Comparison of ENCODE assay signal across 13 cellular contexts in genomic region chr10:60717852-60718251, GRCh38.
DNase-seq lines count a peak whose midpoint lies in the region; ATAC-seq, FAIRE-seq and TF ChIP-seq lines count a peak whose summit lies in the region.
"Had no signal": no experiment of that assay in that cellular context is flagged by ENCODE, and none has a peak within 500 bp of the region (broad histone marks: within the 10 kb centered on the region; RNA-seq: fewer than 3 reads in every experiment).

No MANE protein-coding gene starts in this region.

- TF ChIP-seq EP300 in HepG2 (IDR thresholded peaks at IDR 0.05; ENCODE audit: low read depth in 2 of 2, low read length in 2 of 2) (no peak), HepG2 (CRISPR knock-in tag; IDR thresholded peaks at IDR 0.05; ENCODE audit: borderline replicate concordance) (no peak)

- CTCF ChIA-PET in HepG2 (lab: Yijun Ruan, JAX; ENCODE audit: low intra/inter-chr PET ratio, low total read pairs) (no interaction called here), HCT116 (lab: Charles Lee) (no interaction called here), Calu3 (lab: Charles Lee) (no interaction called here)

- H3K9ac ChIP-seq in HepG2 (ENCODE audit: insufficient read depth, low read depth, low read length): no peak overlapping the region
- H3K9ac ChIP-seq in HCT116 (ENCODE audit: low read length): no peak overlapping the region

- intact Hi-C loops in HepG2 (cut with micrococcal nuclease; ENCODE audit: unreplicated experiment): no loop called here
- intact Hi-C loops in right lobe of liver (cut with DNase I): no loop called here
- intact Hi-C loops in HCT116 (cut with micrococcal nuclease): no loop called here
- intact Hi-C loops in Calu3 (cut with micrococcal nuclease; ENCODE audit: unreplicated experiment): no loop called here

- in situ Hi-C loops in HepG2 (cut with HindIII; ENCODE audit: extremely low pct_ligation_motif_present, low pct_unique_long_range_greater_than_20kb): no loop called here

- H3K9me3 Mint-ChIP-seq in mesothelial cell of epicardium (peaks cover 20% of the 10 kb centered on the region), Calu3 (ENCODE audit: low read depth, unreplicated experiment) (no peaks in the 10 kb centered on the region)
- H3K9me3 Mint-ChIP-seq: activated T-cell treated with anti-CD3 and anti-CD28 coated beads, Interleukin-2, amount 50 U/mL, for 72 hours had no signal

- RAD21 ChIA-PET in HCT116 (lab: Charles Lee; ENCODE audit: low non-redundant PET in 1 of 2, low total read pairs in 2 of 2, uncharacterized antibody in 2 of 2, unreplicated experiment in 2 of 2): no interaction called here

- H3K79me2 ChIP-seq in HepG2 (ENCODE audit: insufficient read depth, low read length): no peaks in the 10 kb centered on the region
- no peaks in the 10 kb centered on the region for H3K79me2 ChIP-seq in HCT116 (ENCODE audit: insufficient read depth, low read length)

- no peak for TF ChIP-seq RAD21 in HepG2 (CRISPR knock-in tag; IDR thresholded peaks at IDR 0.05)
- TF ChIP-seq RAD21 in HCT116 (IDR thresholded peaks at IDR 0.05; ENCODE audit: low read depth): no peak

- H3K27me3 ChIP-seq in HepG2 (ENCODE audit: control insufficient read depth in 1 of 2, insufficient read depth in 2 of 2, low read length in 2 of 2) (no peaks in the 10 kb centered on the region), right lobe of liver (no peaks in the 10 kb centered on the region), HCT116 (ENCODE audit: insufficient read depth, low read length) (no peaks in the 10 kb centered on the region)
- H3K27me3 ChIP-seq: breast epithelium, stomach had no signal

- H3K4me3 Mint-ChIP-seq in mesothelial cell of epicardium (no peak overlapping the region), Calu3 (ENCODE audit: low read depth, unreplicated experiment) (no peak overlapping the region)

- no peak overlapping the region for H3K4me3 ChIP-seq in HepG2 (replicated peaks in 1 of 3; ENCODE audit: insufficient read depth in 1 of 3, low read depth in 2 of 3, low read length in 3 of 3)
- no peak overlapping the region for H3K4me3 ChIP-seq in right lobe of liver
- no peak overlapping the region for H3K4me3 ChIP-seq in HCT116 (replicated peaks in 1 of 2; ENCODE audit: low read depth in 1 of 2, low read length in 2 of 2)
- H3K4me3 ChIP-seq: breast epithelium, stomach had no signal

- H3K36me3 ChIP-seq in HepG2 (replicated peaks in 1 of 2; ENCODE audit: control insufficient read depth in 1 of 2, insufficient read depth in 2 of 2, low read length in 2 of 2): no peaks in the 10 kb centered on the region
- H3K36me3 ChIP-seq in right lobe of liver: no peaks in the 10 kb centered on the region
- H3K36me3 ChIP-seq in HCT116 (ENCODE audit: control insufficient read depth in 1 of 2, insufficient read depth in 2 of 2, low read length in 2 of 2): no peaks in the 10 kb centered on the region
- H3K36me3 ChIP-seq: breast epithelium, stomach had no signal

- no peak for TF ChIP-seq CTCF in HepG2 (CRISPR knock-in tag; IDR thresholded peaks at IDR 0.05)
- no peak for TF ChIP-seq CTCF in right lobe of liver (IDR thresholded peaks at IDR 0.05)
- TF ChIP-seq CTCF in HCT116 (IDR thresholded peaks at IDR 0.05 in 2 of 3, conservative IDR thresholded peaks at IDR 0.05 in 1 of 3; ENCODE audit: borderline replicate concordance in 1 of 3, insufficient read depth in 1 of 3, low read depth in 2 of 3, low read length in 2 of 3): no peak
- TF ChIP-seq CTCF in mesothelial cell of epicardium (IDR thresholded peaks at IDR 0.05; ENCODE audit: unreplicated experiment): no peak
- TF ChIP-seq CTCF in Calu3 (IDR thresholded peaks at IDR 0.05; ENCODE audit: unreplicated experiment): no peak

- H3K9me2 ChIP-seq in HCT116 (ENCODE audit: insufficient read depth): no peaks in the 10 kb centered on the region

- POLR2A ChIA-PET in HepG2 (lab: Yijun Ruan, JAX): no interaction called here
- POLR2A ChIA-PET in HCT116 (lab: Charles Lee): no interaction called here

- H3K4me2 ChIP-seq in HepG2 (ENCODE audit: low read depth, low read length): no peak overlapping the region
- no peak overlapping the region for H3K4me2 ChIP-seq in HCT116 (ENCODE audit: low read length)

- peak overlapping the region; percentile 50 for H3K27ac Mint-ChIP-seq in mesothelial cell of epicardium
- no peak overlapping the region for H3K27ac Mint-ChIP-seq in Calu3 (ENCODE audit: unreplicated experiment)
- H3K27ac Mint-ChIP-seq: activated T-cell treated with anti-CD3 and anti-CD28 coated beads, Interleukin-2, amount 50 U/mL, for 72 hours had no signal

- H3K9me3 ChIP-seq in HepG2 (ENCODE audit: low read length) (no peaks in the 10 kb centered on the region), right lobe of liver (no peaks in the 10 kb centered on the region), HCT116 (ENCODE audit: control insufficient read depth in 1 of 2, insufficient read depth in 1 of 2, low read depth in 1 of 2, low read length in 2 of 2) (no peaks in the 10 kb centered on the region)
- H3K9me3 ChIP-seq: breast epithelium, stomach had no signal

- no peaks in the 10 kb centered on the region for H3K4me1 ChIP-seq in HepG2 (ENCODE audit: insufficient read depth, low read length)
- no peaks in the 10 kb centered on the region for H3K4me1 ChIP-seq in right lobe of liver
- no peaks in the 10 kb centered on the region for H3K4me1 ChIP-seq in HCT116 (ENCODE audit: control insufficient read depth in 1 of 2, insufficient read depth in 2 of 2, low read length in 2 of 2)
- H3K4me1 ChIP-seq: breast epithelium, stomach had no signal

- no TSS peak for BruUV-seq in HepG2 (replicated peaks; lab: Mats Ljungman, UMichigan)
- no TSS peak for BruUV-seq in HCT116 (replicated peaks; lab: Mats Ljungman, UMichigan)
- BruUV-seq in Calu3 (replicated peaks; lab: Mats Ljungman, UMichigan): no TSS peak

- no peak for FAIRE-seq in HepG2 (lab: Jason Lieb, UNC)

- H2AFZ ChIP-seq in HepG2 (ENCODE audit: low read length) (no peak overlapping the region), HCT116 (ENCODE audit: low read depth, low read length, poor library complexity, severe bottlenecking) (no peak overlapping the region)

- ATAC-seq in HepG2: no peak
- ATAC-seq in right lobe of liver: no peak
- no peak for ATAC-seq in HCT116
- ATAC-seq in HG03442 (IDR thresholded peaks at IDR 0.05; ENCODE audit: unreplicated experiment): peak; percentile 61

- DNase-seq in HepG2 (ENCODE audit: low spot score) (no peak), right lobe of liver (no peak), HCT116 (ENCODE audit: low read depth, low spot score) (no peak), mesothelial cell of epicardium (ENCODE audit: low spot score in 2 of 2, unreplicated experiment in 2 of 2) (no peak), NCI-H345 treated with DMSO at 0.1 percent for 48 hours (lab: John Stamatoyannopoulos, UW; ENCODE audit: unreplicated experiment) (no peak), Calu3 (no peak), SW480 (ENCODE audit: low spot score) (no peak)
- DNase-seq: activated T-cell treated with anti-CD3 and anti-CD28 coated beads, Interleukin-2, amount 50 U/mL, for 72 hours; NCI-H1092 treated with DMSO at 0.1 percent for 48 hours; stomach; T1000 had no signal

- H4K20me1 ChIP-seq in HepG2 (ENCODE audit: insufficient read depth, low read length) (no peaks in the 10 kb centered on the region), HCT116 (ENCODE audit: insufficient read depth) (no peaks in the 10 kb centered on the region)

- H3K36me3 Mint-ChIP-seq in mesothelial cell of epicardium: peaks cover 20% of the 10 kb centered on the region
- H3K36me3 Mint-ChIP-seq in Calu3 (ENCODE audit: insufficient read depth, unreplicated experiment): no peaks in the 10 kb centered on the region

- TF ChIP-seq POLR2A in HepG2 (IDR thresholded peaks at IDR 0.05; ENCODE audit: insufficient read depth in 1 of 2, low read depth in 2 of 2, low read length in 2 of 2) (no peak), right lobe of liver (IDR thresholded peaks at IDR 0.05) (no peak), HCT116 (IDR thresholded peaks at IDR 0.05; ENCODE audit: borderline replicate concordance, extremely low read depth, insufficient read depth, insufficient read length) (no peak)

- H3K27me3 Mint-ChIP-seq in mesothelial cell of epicardium (ENCODE audit: low read depth) (no peaks in the 10 kb centered on the region), Calu3 (ENCODE audit: unreplicated experiment) (no peaks in the 10 kb centered on the region)

- H3K4me1 Mint-ChIP-seq in mesothelial cell of epicardium (peaks cover 22% of the 10 kb centered on the region), Calu3 (ENCODE audit: low read depth, unreplicated experiment) (peaks cover 9% of the 10 kb centered on the region)

- H3K27ac ChIP-seq in HepG2 (ENCODE audit: extremely low read length, insufficient read depth, low read length) (no peak overlapping the region), right lobe of liver (no peak overlapping the region), HCT116 (ENCODE audit: low read depth, low read length) (no peak overlapping the region)
- H3K27ac ChIP-seq: breast epithelium, stomach had no signal

TF ChIP-seq in HepG2, 621 proteins besides CTCF, POLR2A, EP300 and RAD21:
- TF ChIP-seq MLX (CRISPR knock-in tag; IDR thresholded peaks at IDR 0.05): no peak
- no peak for TF ChIP-seq ZNF263 (CRISPR knock-in tag; IDR thresholded peaks at IDR 0.05)
- TF ChIP-seq SRF (IDR thresholded peaks at IDR 0.05; ENCODE audit: low read depth, low read length): peak; percentile 65
- TF ChIP-seq ZNF253 (CRISPR knock-in tag; IDR thresholded peaks at IDR 0.05; ENCODE audit: borderline replicate concordance): no peak
- TF ChIP-seq ZNF713 (CRISPR knock-in tag; IDR thresholded peaks at IDR 0.05): no peak

TF ChIP-seq in HCT116, 20 proteins besides CTCF, POLR2A, EP300 and RAD21:
- TF ChIP-seq EZH2 (IDR thresholded peaks at IDR 0.05): no peak
- TF ChIP-seq SRF (IDR thresholded peaks at IDR 0.05; ENCODE audit: low read depth): peak; percentile 51; the same call in 1 of the 2 replicates

Comparison
In these comparisons a context has a peak if more than half of its experiments do, and no peak if none do; other contexts are left out.
1. Of the 20 proteins assayed by ChIP-seq in both HepG2 and HCT116: peak only in HepG2: none; only in HCT116: none; in both: SRF; in neither: 19.